Comparison of ENCODE assay signal across 1 cellular context in the genomic region with DNA sequence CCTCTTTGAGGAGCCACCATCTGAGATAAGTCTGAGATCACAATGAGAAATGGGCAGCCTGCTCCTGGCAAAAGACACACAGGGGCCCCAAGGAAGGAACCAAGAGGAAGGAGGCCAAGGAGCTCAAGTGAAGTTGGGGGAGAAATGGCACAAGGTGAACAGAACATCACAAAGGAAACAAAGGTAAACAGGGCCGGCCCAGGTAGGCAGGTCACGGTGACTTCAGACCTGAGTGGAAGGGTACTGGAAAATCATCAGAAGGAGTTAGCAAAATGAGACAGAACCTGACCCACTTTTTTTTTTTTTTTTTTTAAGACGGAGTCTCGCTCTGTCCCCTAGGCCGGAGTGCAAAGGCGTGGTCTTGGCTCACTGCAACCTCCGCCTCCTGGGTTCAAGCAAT.
A peak's percentile ranks its signal among the peaks of the same experiment; 100 is the strongest.
TF ChIP-seq lines count a peak whose summit lies in the region.

No MANE protein-coding gene starts in this region.

TF ChIP-seq in K562, 482 proteins besides CTCF, POLR2A, EP300 and RAD21 (continued from another document):
- peak; percentile 39; the same call in 1 of the 2 replicates for TF ChIP-seq POLR2AphosphoS5 (IDR thresholded peaks at IDR 0.05; ENCODE audit: control insufficient read depth, insufficient read depth, low read depth, low read length)
- TF ChIP-seq, protein P1, sequence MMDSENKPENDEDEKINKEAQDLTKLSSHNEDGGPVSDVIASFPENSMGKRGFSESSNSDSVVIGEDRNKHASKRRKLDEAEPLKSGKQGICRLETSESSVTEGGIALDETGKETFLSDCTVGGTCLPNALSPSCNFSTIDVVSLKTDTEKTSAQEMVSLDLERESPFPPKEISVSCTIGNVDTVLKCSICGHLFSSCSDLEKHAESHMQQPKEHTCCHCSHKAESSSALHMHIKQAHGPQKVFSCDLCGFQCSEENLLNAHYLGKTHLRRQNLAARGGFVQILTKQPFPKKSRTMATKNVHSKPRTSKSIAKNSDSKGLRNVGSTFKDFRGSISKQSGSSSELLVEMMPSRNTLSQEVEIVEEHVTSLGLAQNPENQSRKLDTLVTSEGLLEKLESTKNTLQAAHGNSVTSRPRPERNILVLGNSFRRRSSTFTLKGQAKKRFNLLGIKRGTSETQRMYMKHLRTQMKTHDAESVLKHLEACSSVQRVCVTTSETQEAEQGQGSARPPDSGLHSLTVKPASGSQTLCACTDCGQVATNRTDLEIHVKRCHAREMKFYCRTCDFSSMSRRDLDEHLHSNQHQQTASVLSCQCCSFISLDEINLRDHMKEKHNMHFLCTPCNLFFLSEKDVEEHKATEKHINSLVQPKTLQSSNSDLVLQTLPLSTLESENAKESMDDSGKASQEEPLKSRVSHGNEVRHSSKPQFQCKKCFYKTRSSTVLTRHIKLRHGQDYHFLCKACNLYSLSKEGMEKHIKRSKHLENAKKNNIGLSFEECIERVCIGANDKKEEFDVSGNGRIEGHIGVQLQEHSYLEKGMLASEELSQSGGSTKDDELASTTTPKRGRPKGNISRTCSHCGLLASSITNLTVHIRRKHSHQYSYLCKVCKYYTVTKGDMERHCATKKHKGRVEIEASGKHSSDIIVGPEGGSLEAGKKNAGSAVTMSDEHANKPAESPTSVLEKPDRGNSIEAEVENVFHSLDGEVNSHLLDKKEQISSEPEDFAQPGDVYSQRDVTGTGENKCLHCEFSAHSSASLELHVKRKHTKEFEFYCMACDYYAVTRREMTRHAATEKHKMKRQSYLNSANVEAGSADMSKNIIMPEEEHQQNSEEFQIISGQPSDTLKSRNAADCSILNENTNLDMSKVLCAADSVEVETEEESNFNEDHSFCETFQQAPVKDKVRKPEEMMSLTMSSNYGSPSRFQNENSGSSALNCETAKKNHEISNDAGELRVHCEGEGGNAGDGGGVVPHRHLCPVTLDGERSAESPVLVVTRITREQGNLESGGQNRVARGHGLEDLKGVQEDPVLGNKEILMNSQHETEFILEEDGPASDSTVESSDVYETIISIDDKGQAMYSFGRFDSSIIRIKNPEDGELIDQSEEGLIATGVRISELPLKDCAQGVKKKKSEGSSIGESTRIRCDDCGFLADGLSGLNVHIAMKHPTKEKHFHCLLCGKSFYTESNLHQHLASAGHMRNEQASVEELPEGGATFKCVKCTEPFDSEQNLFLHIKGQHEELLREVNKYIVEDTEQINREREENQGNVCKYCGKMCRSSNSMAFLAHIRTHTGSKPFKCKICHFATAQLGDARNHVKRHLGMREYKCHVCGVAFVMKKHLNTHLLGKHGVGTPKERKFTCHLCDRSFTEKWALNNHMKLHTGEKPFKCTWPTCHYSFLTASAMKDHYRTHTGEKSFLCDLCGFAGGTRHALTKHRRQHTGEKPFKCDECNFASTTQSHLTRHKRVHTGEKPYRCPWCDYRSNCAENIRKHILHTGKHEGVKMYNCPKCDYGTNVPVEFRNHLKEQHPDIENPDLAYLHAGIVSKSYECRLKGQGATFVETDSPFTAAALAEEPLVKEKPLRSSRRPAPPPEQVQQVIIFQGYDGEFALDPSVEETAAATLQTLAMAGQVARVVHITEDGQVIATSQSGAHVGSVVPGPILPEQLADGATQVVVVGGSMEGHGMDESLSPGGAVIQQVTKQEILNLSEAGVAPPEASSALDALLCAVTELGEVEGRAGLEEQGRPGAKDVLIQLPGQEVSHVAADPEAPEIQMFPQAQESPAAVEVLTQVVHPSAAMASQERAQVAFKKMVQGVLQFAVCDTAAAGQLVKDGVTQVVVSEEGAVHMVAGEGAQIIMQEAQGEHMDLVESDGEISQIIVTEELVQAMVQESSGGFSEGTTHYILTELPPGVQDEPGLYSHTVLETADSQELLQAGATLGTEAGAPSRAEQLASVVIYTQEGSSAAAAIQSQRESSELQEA (IDR thresholded peaks at IDR 0.05; ENCODE audit: low read depth): no peak
